ENCODE assay signal across 40 cellular contexts in the genomic region with DNA sequence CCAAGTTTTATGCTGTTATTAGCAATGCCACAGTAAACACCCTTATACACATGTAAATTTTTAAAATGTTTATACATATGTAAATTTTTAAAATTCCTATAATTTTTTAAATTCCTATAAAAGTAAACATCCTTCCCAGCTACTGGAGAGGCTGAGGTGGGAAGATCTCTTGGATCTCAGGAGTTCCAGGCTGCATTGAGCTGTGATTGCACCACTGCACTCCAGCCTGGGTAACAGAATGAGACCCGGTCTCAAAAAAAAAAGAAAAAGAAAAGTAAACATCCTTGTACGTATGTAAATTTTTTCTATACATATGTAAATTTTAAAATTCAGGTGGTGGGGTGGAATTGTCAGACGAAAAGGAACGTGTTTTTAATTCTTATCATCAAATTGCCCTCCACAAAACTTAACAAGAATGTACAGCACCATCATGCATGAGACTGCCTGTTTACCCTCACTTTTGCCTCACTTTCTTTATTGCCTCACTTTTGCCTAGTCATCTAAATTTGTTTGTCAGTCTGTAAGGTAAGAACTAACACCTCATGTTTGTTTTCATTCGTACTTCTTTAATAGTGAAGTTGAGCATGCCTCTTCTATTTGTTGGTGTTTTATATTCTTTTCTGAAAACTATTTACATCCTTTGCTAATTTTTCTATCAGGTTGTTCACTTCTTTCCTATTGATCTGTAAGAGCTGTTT. TPM values are rescaled to one million over a fixed set of nuclear protein-coding genes. Genes with fewer than 3 reads are reported as not detected.
"Had no signal": no experiment of that assay in that cellular context is flagged by ENCODE, and none has a peak within 500 bp of the region (broad histone marks: within the 10 kb centered on the region; RNA-seq: fewer than 3 reads in every experiment).

No MANE protein-coding gene starts in this region.

- H3K36me3 Mint-ChIP-seq: activated CD4-positive, alpha-beta memory T cell treated with anti-CD3 and anti-CD28 coated beads for 36 hours; activated naive CD4-positive, alpha-beta T cell treated with anti-CD3 and anti-CD28 coated beads, Interleukin-2, amount 50 U/mL, for 24 hours; brain; immature natural killer cell; stimulated activated memory B cell treated with anti-CD40 and anti-IgM and Interleukin-4, amounts not matched to agents 10 μg/mL and 1 μg/mL and 100 μg/mL, for 72 hours had no signal

- H3K9me3 ChIP-seq: ascending aorta, gastrocnemius medialis, ovary, sigmoid colon, suprapubic skin, tibial artery had no signal

- H3K36me3 ChIP-seq: ascending aorta, gastrocnemius medialis, ovary, sigmoid colon, suprapubic skin, tibial artery, WERI-Rb-1 had no signal

- H3K4me2 ChIP-seq: smooth muscle cell had no signal

- H3K9me3 Mint-ChIP-seq: activated CD4-positive, alpha-beta memory T cell treated with anti-CD3 and anti-CD28 coated beads for 36 hours; activated CD4-positive, alpha-beta T cell treated with anti-CD3 and anti-CD28 coated beads, Interleukin-2, amount 10 ng/mL, durations not matched to agents 24 days and 14 days; activated naive CD4-positive, alpha-beta T cell treated with anti-CD3 and anti-CD28 coated beads, Interleukin-2, amount 50 U/mL, for 24 hours; activated T-helper 2 cell treated with anti-CD3 and anti-CD28 coated beads, Interferon-gamma antibody, Interleukin-2, Interleukin-4, amounts not matched to agents 10 μg/mL and 5 μg/mL and 100 μg/mL, durations not matched to agents 14 hours and 24 hours and 36 hours; stimulated activated memory B cell treated with anti-CD40 and anti-IgM and Interleukin-4, amounts not matched to agents 10 μg/mL and 1 μg/mL and 100 μg/mL, for 72 hours had no signal

- ATAC-seq: gastrocnemius medialis; left colon; stimulated activated memory B cell treated with anti-CD40 and anti-IgM and Interleukin-4, amounts not matched to agents 10 μg/mL and 1 μg/mL and 100 μg/mL, for 72 hours; T-helper 17 cell had no signal

- H3K4me1 ChIP-seq: ascending aorta, gastrocnemius medialis, sigmoid colon, suprapubic skin, tibial artery had no signal

- H3K4me1 Mint-ChIP-seq: brain, immature natural killer cell, mesothelial cell of epicardium had no signal

- H3K27me3 ChIP-seq: ascending aorta, ovary, sigmoid colon, suprapubic skin, tibial artery had no signal

- H3K27ac Mint-ChIP-seq: activated CD4-positive, alpha-beta memory T cell treated with anti-CD3 and anti-CD28 coated beads for 36 hours; activated CD4-positive, alpha-beta T cell treated with anti-CD3 and anti-CD28 coated beads, Interleukin-2, amount 10 ng/mL, durations not matched to agents 24 days and 14 days; activated T-helper 2 cell treated with anti-CD3 and anti-CD28 coated beads, Interferon-gamma antibody, Interleukin-2, Interleukin-4, amounts not matched to agents 10 μg/mL and 5 μg/mL and 100 μg/mL, durations not matched to agents 14 hours and 24 hours and 36 hours; brain; mesothelial cell of epicardium; naive B cell; progenitor cell of endocrine pancreas; stimulated activated memory B cell treated with anti-CD40 and anti-IgM and Interleukin-4, amounts not matched to agents 10 μg/mL and 1 μg/mL and 100 μg/mL, for 72 hours; T-helper 17 cell had no signal

- H3K27me3 Mint-ChIP-seq: progenitor cell of endocrine pancreas had no signal

- H3K4me3 ChIP-seq: ascending aorta, coronary artery, dorsolateral prefrontal cortex, gastrocnemius medialis, ovary, sigmoid colon, smooth muscle cell, suprapubic skin, tibial artery had no signal

- H3K4me3 Mint-ChIP-seq: activated CD4-positive, alpha-beta memory T cell treated with anti-CD3 and anti-CD28 coated beads for 36 hours; activated CD4-positive, alpha-beta T cell treated with anti-CD3 and anti-CD28 coated beads, Interleukin-2, amount 10 ng/mL, durations not matched to agents 24 days and 14 days; activated naive CD4-positive, alpha-beta T cell treated with anti-CD3 and anti-CD28 coated beads, Interleukin-2, amount 50 U/mL, for 24 hours; brain; immature natural killer cell; mesothelial cell of epicardium; naive B cell; stimulated activated memory B cell treated with anti-CD40 and anti-IgM and Interleukin-4, amounts not matched to agents 10 μg/mL and 1 μg/mL and 100 μg/mL, for 72 hours; T-helper 17 cell had no signal

- DNase-seq: activated CD4-positive, alpha-beta memory T cell treated with anti-CD3 and anti-CD28 coated beads for 36 hours; activated CD4-positive, alpha-beta T cell treated with anti-CD3 and anti-CD28 coated beads, Interleukin-2, amount 10 ng/mL, durations not matched to agents 24 days and 14 days; activated CD4-positive, CD25-positive, alpha-beta regulatory T cell treated with anti-CD3 and anti-CD28 coated beads, Interleukin-2, amount 50 U/mL, for 72 hours; activated T-cell treated with anti-CD3 and anti-CD28 coated beads, Interleukin-2, amount 50 U/mL, for 48 hours; dorsolateral prefrontal cortex; effector memory CD4-positive, alpha-beta T cell; erythroblast; gastrocnemius medialis; glutamatergic neuron; immature natural killer cell; kidney; left colon; mammary epithelial cell; naive B cell; ovary; sigmoid colon; stimulated activated CD4-positive, alpha-beta T cell treated with anti-CD3 and anti-CD28 coated beads, Interleukin-1b, Interleukin-23, amount 100 ng/mL, for 48 hours; stimulated activated CD4-positive, alpha-beta T cell treated with anti-CD3 and anti-CD28 coated beads, Interleukin-4, amount 100 ng/mL, for 4 hours; stimulated activated CD8-positive, alpha-beta memory T cell treated with anti-CD3 and anti-CD28 coated beads, Interleukin-4, amount 100 ng/mL, for 48 hours; T-helper 17 cell; T1000; tibial artery; WERI-Rb-1 had no signal

- H3K27ac ChIP-seq: ascending aorta, coronary artery, dorsolateral prefrontal cortex, gastrocnemius medialis, ovary, sigmoid colon, suprapubic skin, tibial artery, WERI-Rb-1 had no signal

RNA-seq across cellular contexts. Expression of a gene that starts 8.0 kb away (rescaled TPM):
- total RNA-seq: activated CD4-positive, alpha-beta memory T cell treated with anti-CD3 and anti-CD28 coated beads for 36 hours; activated CD4-positive, alpha-beta T cell treated with anti-CD3 and anti-CD28 coated beads, Interleukin-2, amount 10 ng/mL, durations not matched to agents 24 days and 14 days; activated T-helper 2 cell treated with anti-CD3 and anti-CD28 coated beads, Interferon-gamma antibody, Interleukin-2, Interleukin-4, amounts not matched to agents 10 μg/mL and 5 μg/mL and 100 μg/mL, durations not matched to agents 14 hours and 24 hours and 36 hours; ascending aorta; cardiac septum; gastrocnemius medialis; kidney; mammary epithelial cell; renal cortical epithelial cell; sigmoid colon; T-helper 17 cell had no signal
- polyA plus RNA-seq: adipose tissue, immature natural killer cell, liver, mammary epithelial cell had no signal

RNA-seq across cellular contexts. Expression of a gene that starts 14.4 kb away (rescaled TPM):
- total RNA-seq: activated CD4-positive, alpha-beta memory T cell treated with anti-CD3 and anti-CD28 coated beads for 36 hours; activated CD4-positive, alpha-beta T cell treated with anti-CD3 and anti-CD28 coated beads, Interleukin-2, amount 10 ng/mL, durations not matched to agents 24 days and 14 days; activated T-helper 2 cell treated with anti-CD3 and anti-CD28 coated beads, Interferon-gamma antibody, Interleukin-2, Interleukin-4, amounts not matched to agents 10 μg/mL and 5 μg/mL and 100 μg/mL, durations not matched to agents 14 hours and 24 hours and 36 hours; ascending aorta; cardiac septum; cerebellum; gastrocnemius medialis; mammary epithelial cell; mesothelial cell of epicardium; ovary; sigmoid colon; suprapubic skin; T-helper 17 cell; ureter had no signal
- polyA plus RNA-seq: immature natural killer cell, mammary epithelial cell, neural cell, ovary had no signal
